ENCODE assay signal across 13 cellular contexts in genomic region chr11:2582958-2583604, GRCh38.
DNase-seq lines count a peak whose midpoint lies in the region; ATAC-seq, FAIRE-seq and TF ChIP-seq lines count a peak whose summit lies in the region.
"Had no signal": no experiment of that assay in that cellular context is flagged by ENCODE, and none has a peak within 500 bp of the region (broad histone marks: within the 10 kb centered on the region; RNA-seq: fewer than 3 reads in every experiment).

No MANE protein-coding gene starts in this region.

- H3K79me2 ChIP-seq in H1 (ENCODE audit: control insufficient read depth in 1 of 2, insufficient read depth in 2 of 2, low read length in 2 of 2): no peaks in the 10 kb centered on the region

- POLR2A ChIA-PET in A673 (lab: Charles Lee; ENCODE audit: low non-redundant PET): no interaction called here
- POLR2A ChIA-PET in HEK293 (lab: Yijun Ruan, JAX): no interaction called here
- POLR2A ChIA-PET in H1 (lab: Charles Lee; ENCODE audit: partially characterized antibody): no interaction called here

- no peaks in the 10 kb centered on the region for H3K36me3 ChIP-seq in A673 (ENCODE audit: insufficient read depth, low read length, poor library complexity, severe bottlenecking)
- no peaks in the 10 kb centered on the region for H3K36me3 ChIP-seq in HEK293 (ENCODE audit: control insufficient read depth in 2 of 2, insufficient read depth in 1 of 2, low read length in 2 of 2)
- H3K36me3 ChIP-seq in H1 (ENCODE audit: control insufficient read depth in 2 of 4, insufficient read depth in 4 of 4, low read length in 3 of 4): no peaks in the 10 kb centered on the region
- no peaks in the 10 kb centered on the region for H3K36me3 ChIP-seq in ovary
- H3K36me3 ChIP-seq: esophagus squamous epithelium had no signal

- FAIRE-seq in H1 (lab: Jason Lieb, UNC): no peak

- peaks cover 3 to 12% of the 10 kb centered on the region in 2 experiments for H4K20me1 ChIP-seq in H1 (replicated peaks in 1 of 2; ENCODE audit: control insufficient read depth in 1 of 2, insufficient read depth in 2 of 2, low read length in 2 of 2)

- H2AFZ ChIP-seq in H1 (ENCODE audit: low read length): no peak overlapping the region

- no peak overlapping the region for H3K14ac ChIP-seq in H1 (ENCODE audit: insufficient read length)

- H2BK5ac ChIP-seq in H1 (ENCODE audit: low read depth, low read length): no peak overlapping the region

- H2BK12ac ChIP-seq in H1 (ENCODE audit: low read depth, low read length): no peak overlapping the region

- WGBS in H1 (ENCODE audit: extremely low coverage in 1 of 2, insufficient coverage in 1 of 2, insufficient read length in 1 of 2, insufficient replicate concordance in 2 of 2, low coverage in 1 of 2, low lambda C conversion rate in 2 of 2, missing lambda C conversion rate in 1 of 2), 2 experiments: 89% methylated on average over 26 of the region's 33 CpGs; no CpG with 5 or more reads in 1 of the 2 experiments
- 74 to 84% (median 79%) methylated on average over 31 to 33 of the region's 33 CpGs for WGBS in ovary, 3 donors

- TF ChIP-seq CTCF in A673 (conservative IDR thresholded peaks at IDR 0.05; ENCODE audit: low read depth, low read length): no peak
- TF ChIP-seq CTCF in HEK293 (tag by site-specific recombination; IDR thresholded peaks at IDR 0.05): no peak
- no peak for TF ChIP-seq CTCF in H1 (IDR thresholded peaks at IDR 0.05; ENCODE audit: control extremely low read depth in 1 of 3, insufficient read depth in 1 of 3, low read depth in 1 of 3, low read length in 3 of 3)
- no peak for TF ChIP-seq CTCF in ovary (IDR thresholded peaks at IDR 0.05)

- no peak overlapping the region for H3K23ac ChIP-seq in H1 (ENCODE audit: insufficient read length)

- H4K91ac ChIP-seq in H1 (replicated peaks; ENCODE audit: insufficient read length, low read length): no peak overlapping the region

- TF ChIP-seq POLR2A in H1 (IDR thresholded peaks at IDR 0.05; ENCODE audit: control extremely low read depth in 1 of 2, low read depth in 2 of 2, low read length in 2 of 2) (no peak), ovary (IDR thresholded peaks at IDR 0.05) (no peak), GM18505 (IDR thresholded peaks at IDR 0.05; ENCODE audit: borderline replicate concordance, extremely low read depth, insufficient read depth, insufficient read length) (no peak)

- H3K23me2 ChIP-seq in H1 (ENCODE audit: low read depth, low read length): peaks cover 6% of the 10 kb centered on the region

- CTCF ChIA-PET in A673 (lab: Charles Lee): interaction anchor here (0.6 kb wide), 1 partner anchor 305 kb away, joined by 5 read pairs; no protein-coding TSS in a partner anchor
- CTCF ChIA-PET in HEK293 (lab: Yijun Ruan, JAX): no interaction called here
- CTCF ChIA-PET in H1 (lab: Charles Lee; ENCODE audit: partially characterized antibody): no interaction called here

- TF ChIP-seq RAD21 in H1 (IDR thresholded peaks at IDR 0.05 in 1 of 2, conservative IDR thresholded peaks at IDR 0.05 in 1 of 2; ENCODE audit: low read depth in 2 of 2, low read length in 2 of 2): no peak

- no peak overlapping the region for H3K27ac ChIP-seq in A673 (ENCODE audit: low read depth, low read length, poor library complexity, severe bottlenecking)
- no peak overlapping the region for H3K27ac ChIP-seq in HEK293 (ENCODE audit: extremely low read depth, low read depth, low read length)
- no peak overlapping the region for H3K27ac ChIP-seq in H1 (ENCODE audit: low read depth, low read length)
- no peak overlapping the region for H3K27ac ChIP-seq in ovary
- H3K27ac ChIP-seq: esophagus squamous epithelium, VCaP had no signal

- H2AK5ac ChIP-seq in H1 (ENCODE audit: low read depth, low read length): no peak overlapping the region

- no peak overlapping the region for H3K4me3 ChIP-seq in A673 (ENCODE audit: low read depth, low read length, poor library complexity, severe bottlenecking)
- no peak overlapping the region for H3K4me3 ChIP-seq in HEK293 (ENCODE audit: low read depth, low read length)
- H3K4me3 ChIP-seq in H1 (ENCODE audit: extremely low read depth in 1 of 4, insufficient read depth in 2 of 4, low read depth in 3 of 4, low read length in 4 of 4): no peak overlapping the region
- no peak overlapping the region for H3K4me3 ChIP-seq in ovary
- H3K4me3 ChIP-seq: esophagus squamous epithelium had no signal

- no peaks in the 10 kb centered on the region for H3K9me3 ChIP-seq in A673 (ENCODE audit: low read depth, low read length, poor library complexity, severe bottlenecking)
- H3K9me3 ChIP-seq in HEK293 (ENCODE audit: control insufficient read depth, insufficient read depth, low read depth, low read length): no peaks in the 10 kb centered on the region
- no peaks in the 10 kb centered on the region for H3K9me3 ChIP-seq in H1 (ENCODE audit: insufficient read depth in 2 of 2, low read depth in 1 of 2, low read length in 1 of 2)
- no peaks in the 10 kb centered on the region for H3K9me3 ChIP-seq in ovary
- H3K9me3 ChIP-seq: esophagus squamous epithelium had no signal

- no peak overlapping the region for H3K4me2 ChIP-seq in H1 (ENCODE audit: insufficient read depth in 1 of 2, low read depth in 2 of 2, low read length in 2 of 2)

- H2BK15ac ChIP-seq in H1 (ENCODE audit: low read length): 0 out of 2 replicates have a peak overlapping the region, but pooled peaks have one; percentile 61

- H3K27me3 ChIP-seq in A673 (replicated peaks; ENCODE audit: insufficient read depth, low read depth, low read length, poor library complexity): no peaks in the 10 kb centered on the region
- H3K27me3 ChIP-seq in H1 (replicated peaks in 1 of 4; ENCODE audit: control insufficient read depth in 3 of 4, extremely low read depth in 1 of 4, insufficient read depth in 3 of 4, low read length in 3 of 4): peaks cover 20 to 81% (median 49%) of the 10 kb centered on the region in 4 experiments
- no peaks in the 10 kb centered on the region for H3K27me3 ChIP-seq in ovary
- H3K27me3 ChIP-seq: esophagus squamous epithelium had no signal

- H3K56ac ChIP-seq in H1 (replicated peaks; ENCODE audit: insufficient read length, low read depth, low read length): no peak overlapping the region

- H4K5ac ChIP-seq in H1 (ENCODE audit: insufficient read length, low read depth, low read length): no peak overlapping the region

- no peak for TF ChIP-seq EP300 in H1 (IDR thresholded peaks at IDR 0.05; ENCODE audit: borderline replicate concordance in 1 of 2, low read depth in 2 of 2, low read length in 2 of 2)
- TF ChIP-seq EP300 in ovary (IDR thresholded peaks at IDR 0.05): no peak

- H2BK20ac ChIP-seq in H1 (ENCODE audit: low read length): no peak overlapping the region

- intact Hi-C loops in A673 (cut with micrococcal nuclease; ENCODE audit: unreplicated experiment) (no loop called here), ovary (cut with DNase I) (no loop called here)

- peak overlapping the region; percentile 36 for H4K8ac ChIP-seq in H1 (ENCODE audit: extremely low read depth, insufficient read depth, low read length)

- no peaks in the 10 kb centered on the region for H3K4me1 ChIP-seq in A673 (ENCODE audit: insufficient read depth, low read length, poor library complexity, severe bottlenecking)
- no peaks in the 10 kb centered on the region for H3K4me1 ChIP-seq in HEK293 (ENCODE audit: control insufficient read depth, insufficient read depth, low read length)
- peaks cover 0 to 3% (median 0%) of the 10 kb centered on the region in 4 experiments; a peak in 1 of 7 replicates for H3K4me1 ChIP-seq in H1 (replicated peaks in 1 of 4; ENCODE audit: control insufficient read depth in 3 of 4, insufficient read depth in 4 of 4, low read length in 3 of 4)
- H3K4me1 ChIP-seq in ovary (ENCODE audit: insufficient read depth): peaks cover 1% of the 10 kb centered on the region
- H3K4me1 ChIP-seq: esophagus squamous epithelium had no signal

- H3K79me1 ChIP-seq in H1 (ENCODE audit: low read depth, low read length): no peaks in the 10 kb centered on the region

- no peak overlapping the region for H3K9ac ChIP-seq in H1 (replicated peaks in 1 of 4; ENCODE audit: extremely low read depth in 1 of 4, low read depth in 3 of 4, low read length in 3 of 4)

- H3K18ac ChIP-seq in H1 (ENCODE audit: extremely low read depth, low read length): no peak overlapping the region

- no TSS peak for BruUV-seq in A673 (replicated peaks; lab: Mats Ljungman, UMichigan)

- H2BK120ac ChIP-seq in H1 (replicated peaks; ENCODE audit: low read depth, low read length): no peak overlapping the region

- no peak overlapping the region for H3K4ac ChIP-seq in H1 (replicated peaks; ENCODE audit: insufficient read length, low read depth, low read length)

- DNase-seq in A673 (ENCODE audit: low spot score) (peak; percentile 31), H1 (ENCODE audit: low read depth in 1 of 2, low spot score in 2 of 2) (peak in 1 of 2 experiments; percentile 45), ovary (peak in 4 of 5 donors; percentile 7 to 27 (median 15)), NCI-H524 treated with DMSO at 0.1 percent for 48 hours (lab: John Stamatoyannopoulos, UW) (no peak)
- DNase-seq: central memory CD4-positive, alpha-beta T cell; esophagus squamous epithelium; NCI-H1105 treated with DMSO at 0.1 percent for 48 hours; NCI-H774 had no signal

- ATAC-seq in GM18505 (IDR thresholded peaks at IDR 0.05; ENCODE audit: unreplicated experiment): no peak
- no peak for ATAC-seq in HG03108 (IDR thresholded peaks at IDR 0.05; ENCODE audit: unreplicated experiment)
- ATAC-seq in HG03135 (IDR thresholded peaks at IDR 0.05; ENCODE audit: unreplicated experiment): no peak

TF ChIP-seq in HEK293, 187 proteins besides CTCF, POLR2A, EP300 and RAD21:
- peak; percentile 37; the same call in 1 of the 2 replicates for TF ChIP-seq GLIS1 (tag by site-specific recombination; IDR thresholded peaks at IDR 0.05)
- TF ChIP-seq ZIC2 (tag by site-specific recombination; IDR thresholded peaks at IDR 0.05): peak; percentile 75
- TF ChIP-seq ZNF132 (tag by site-specific recombination; IDR thresholded peaks at IDR 0.05; ENCODE audit: borderline replicate concordance): no peak
- no peak for TF ChIP-seq ZNF214 (tag by site-specific recombination; IDR thresholded peaks at IDR 0.05; ENCODE audit: borderline replicate concordance)

TF ChIP-seq in H1, 55 proteins besides CTCF, POLR2A, EP300 and RAD21 (continues in another document):
- no peak for TF ChIP-seq SIX5 (IDR thresholded peaks at IDR 0.05; ENCODE audit: low read depth, low read length)
- TF ChIP-seq POU5F1 (IDR thresholded peaks at IDR 0.05; ENCODE audit: low read depth, low read length): no peak
- TF ChIP-seq CBX5 (IDR thresholded peaks at IDR 0.05; ENCODE audit: low read depth, low read length): no peak
- no peak for TF ChIP-seq SIRT6 (IDR thresholded peaks at IDR 0.05; ENCODE audit: low read length)
- TF ChIP-seq RNF2 (IDR thresholded peaks at IDR 0.05; ENCODE audit: borderline replicate concordance, low read depth, low read length, missing control alignments, poor library complexity, severe bottlenecking): no peak
- no peak for TF ChIP-seq MAFK (IDR thresholded peaks at IDR 0.05; ENCODE audit: low read depth, low read length)
- TF ChIP-seq BRCA1 (IDR thresholded peaks at IDR 0.05; ENCODE audit: low read depth, low read length): no peak
- TF ChIP-seq JUN (IDR thresholded peaks at IDR 0.05; ENCODE audit: low read depth, low read length): no peak
- no peak for TF ChIP-seq ZNF274 (IDR thresholded peaks at IDR 0.05; ENCODE audit: borderline replicate concordance, extremely low read depth, low read length)
- no peak for TF ChIP-seq EZH2 (IDR thresholded peaks at IDR 0.05; ENCODE audit: low read depth, low read length, severe bottlenecking)
